In the genomic region with DNA sequence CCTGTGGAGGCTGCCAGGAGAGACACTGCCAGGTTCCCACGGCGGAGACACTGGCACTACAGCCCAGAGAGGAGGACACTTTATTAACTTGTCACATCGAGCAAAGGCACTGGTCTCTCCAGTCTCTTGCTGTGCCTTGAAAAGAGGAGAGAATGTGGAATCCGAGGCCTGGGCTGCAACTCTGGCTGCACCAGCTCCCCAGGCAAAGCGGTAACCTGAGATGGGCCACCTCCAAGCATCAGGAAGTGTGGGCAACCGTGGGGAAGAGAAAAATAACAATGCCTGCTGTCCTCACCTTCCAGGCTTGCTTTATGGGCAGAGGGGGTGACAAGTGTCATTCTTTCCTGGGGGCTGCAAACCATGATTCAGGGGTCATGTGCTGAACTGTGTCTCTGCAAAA, we compare ENCODE assay signal across 33 cellular contexts.
DNase-seq lines count a peak whose midpoint lies in the region; ATAC-seq and TF ChIP-seq lines count a peak whose summit lies in the region.
"Had no signal": no experiment of that assay in that cellular context is flagged by ENCODE, and none has a peak within 500 bp of the region (broad histone marks: within the 10 kb centered on the region; RNA-seq: fewer than 3 reads in every experiment).

No MANE protein-coding gene starts in this region.

- H4K20me1 ChIP-seq in H9 (ENCODE audit: control insufficient read depth, insufficient read depth, insufficient read length): peaks cover 2% of the 10 kb centered on the region

- H3K36me3 ChIP-seq in RWPE2 (ENCODE audit: low read depth): no peaks in the 10 kb centered on the region
- H3K36me3 ChIP-seq: cardiac muscle cell, right atrium auricular region, SJCRH30 had no signal

- H2AK5ac ChIP-seq in H9 (ENCODE audit: insufficient read length, low read length): no peak overlapping the region

- H2AFZ ChIP-seq in H9 (ENCODE audit: low read length): no peak overlapping the region

- ATAC-seq in RWPE2 (ENCODE audit: low read depth): peak; percentile 20; the same call in 1 of the 3 replicates
- ATAC-seq in GM18498 (IDR thresholded peaks at IDR 0.05; ENCODE audit: unreplicated experiment): no peak
- ATAC-seq: activated naive CD4-positive, alpha-beta T cell treated with anti-CD3 and anti-CD28 coated beads, Interleukin-2, amount 50 U/mL, for 72 hours; left lobe of liver had no signal

- H3K36me3 Mint-ChIP-seq in CD14-positive monocyte: peaks cover 0 to 4% of the 10 kb centered on the region in 2 donors
- H3K36me3 Mint-ChIP-seq in H9 (ENCODE audit: insufficient read depth in 1 of 3, low read depth in 3 of 3): peaks cover 0 to under 1% (median 0%) of the 10 kb centered on the region in 3 experiments; a peak in 2 of 7 replicates
- H3K36me3 Mint-ChIP-seq: activated naive CD4-positive, alpha-beta T cell treated with anti-CD3 and anti-CD28 coated beads, Interleukin-2, amount 50 U/mL, for 72 hours; CD4-positive, alpha-beta memory T cell had no signal

- H2BK5ac ChIP-seq in H9 (ENCODE audit: insufficient read length, low read length): no peak overlapping the region

- H3K4me3 Mint-ChIP-seq in CD14-positive monocyte (no peak overlapping the region), H9 (peak overlapping the region in 1 of 2 experiments; percentile 55; a peak in 2 of 5 replicates)
- H3K4me3 Mint-ChIP-seq: CD4-positive, alpha-beta memory T cell; neural crest cell; stimulated activated naive CD8-positive, alpha-beta T cell treated with anti-CD3 and anti-CD28 coated beads, Interleukin-15, Interleukin-2, amounts not matched to agents 100 ng/mL and 50 ng/mL, for 24 hours had no signal

- H2BK12ac ChIP-seq in H9 (ENCODE audit: insufficient read length, low read depth, low read length): no peak overlapping the region

- H3K9me3 Mint-ChIP-seq in CD14-positive monocyte: peaks cover 0 to 6% (median 0%) of the 10 kb centered on the region in 7 donors
- H3K9me3 Mint-ChIP-seq in H9: no peaks in the 10 kb centered on the region
- H3K9me3 Mint-ChIP-seq: activated naive CD4-positive, alpha-beta T cell treated with anti-CD3 and anti-CD28 coated beads, Interleukin-2, amount 50 U/mL, for 72 hours; CD4-positive, alpha-beta memory T cell; neural crest cell; stimulated activated naive CD8-positive, alpha-beta T cell treated with anti-CD3 and anti-CD28 coated beads, Interleukin-15, Interleukin-2, amounts not matched to agents 100 ng/mL and 50 ng/mL, for 24 hours had no signal

- no peak overlapping the region for H2BK120ac ChIP-seq in H9 (ENCODE audit: low read depth, low read length, poor library complexity, severe bottlenecking)

- no peak overlapping the region for H3K4me2 ChIP-seq in H9 (ENCODE audit: insufficient read depth, insufficient read length, low read length)

- H3K4me1 ChIP-seq in H9 (ENCODE audit: insufficient read depth, low read length) (peaks cover 13% of the 10 kb centered on the region; the same call in 1 of the 2 replicates), RWPE2 (ENCODE audit: insufficient read depth, poor library complexity, severe bottlenecking) (peaks cover 3% of the 10 kb centered on the region)
- H3K4me1 ChIP-seq: right atrium auricular region, testis had no signal

- H3K4ac ChIP-seq in H9 (ENCODE audit: low read depth, low read length): no peak overlapping the region

- no peak overlapping the region for H4K8ac ChIP-seq in H9 (replicated peaks; ENCODE audit: insufficient read length, low read depth, low read length)

- H3T11ph ChIP-seq in H9 (ENCODE audit: low read length): no peak overlapping the region

- no peak overlapping the region for H2BK15ac ChIP-seq in H9 (ENCODE audit: low read depth, low read length)

- H3K27ac Mint-ChIP-seq in CD14-positive monocyte (peak overlapping the region in 4 of 7 donors; percentile 28 to 77 (median 62)), H9 (peak overlapping the region in 2 of 3 experiments; percentile 25 to 27; a peak in 2 of 7 replicates)
- H3K27ac Mint-ChIP-seq: activated naive CD4-positive, alpha-beta T cell treated with anti-CD3 and anti-CD28 coated beads, Interleukin-2, amount 50 U/mL, for 72 hours; CD4-positive, alpha-beta memory T cell; stimulated activated naive CD8-positive, alpha-beta T cell treated with anti-CD3 and anti-CD28 coated beads, Interleukin-15, Interleukin-2, amounts not matched to agents 100 ng/mL and 50 ng/mL, for 24 hours had no signal

- TF ChIP-seq CTCF in CD14-positive monocyte (IDR thresholded peaks at IDR 0.05) (no peak), H9 (conservative IDR thresholded peaks at IDR 0.05) (no peak), RWPE2 (IDR thresholded peaks at IDR 0.05; ENCODE audit: poor library complexity, severe bottlenecking) (no peak), GM13976 (IDR thresholded peaks at IDR 0.05; ENCODE audit: borderline replicate concordance, control extremely low read depth, extremely low read depth, insufficient read depth, missing control alignments) (no peak)

- H3K9me3 ChIP-seq in H9 (ENCODE audit: control insufficient read depth, low read depth, low read length) (no peaks in the 10 kb centered on the region), RWPE2 (ENCODE audit: severe bottlenecking) (no peaks in the 10 kb centered on the region)
- H3K9me3 ChIP-seq: right atrium auricular region, testis had no signal

- no peaks in the 10 kb centered on the region for H3K23me2 ChIP-seq in H9 (ENCODE audit: insufficient read length, low read depth, low read length, poor library complexity, severe bottlenecking)

- H3K56ac ChIP-seq in H9 (ENCODE audit: insufficient read length, low read depth, low read length): no peak overlapping the region

- H3K18ac ChIP-seq in H9 (ENCODE audit: insufficient read length, low read depth, low read length): no peak overlapping the region

- DNase-seq in CD14-positive monocyte (ENCODE audit: low spot score) (no peak), H9 (peak; percentile 76), RWPE2 (ENCODE audit: low spot score) (no peak), left kidney (ENCODE audit: low read depth, low spot score) (peak; percentile 85), GM13976 (ENCODE audit: low spot score) (no peak)
- DNase-seq in activated CD4-positive, alpha-beta T cell treated with anti-CD3 and anti-CD28 coated beads, Interleukin-2, amount 50 U/mL, for 1 hour: no peak
- DNase-seq: activated CD4-positive, alpha-beta T cell treated with anti-CD3 and anti-CD28 coated beads for 48 hours; activated CD8-positive, alpha-beta memory T cell treated with anti-CD3 and anti-CD28 coated beads for 24 hours; activated effector memory CD4-positive, alpha-beta T cell treated with Interleukin-2 at 50 U/mL for 16 hours; activated T-cell treated with anti-CD3 and anti-CD28 coated beads, Interleukin-2, amount 50 U/mL, for 1 hour; AML-193; aorta; CD4-positive, alpha-beta memory T cell; DMS 273 treated with DMSO at 0.1 percent for 48 hours; effector CD4-positive, alpha-beta T cell; HCEC 1CT; hippocampal formation; Karpas-422; NCI-H1436; NCI-H69; stimulated activated CD8-positive, alpha-beta memory T cell treated with anti-CD3 and anti-CD28 coated beads, Interleukin-4, amount 100 ng/mL, for 48 hours; SW 1271; T1000; testis had no signal

- H3K4me1 Mint-ChIP-seq in CD14-positive monocyte (peaks cover 27% of the 10 kb centered on the region), H9 (peaks cover 36% of the 10 kb centered on the region in 2 experiments)

- no peak overlapping the region for H3K4me3 ChIP-seq in RWPE2 (ENCODE audit: severe bottlenecking)
- H3K4me3 ChIP-seq: cardiac muscle cell, right atrium auricular region, SJCRH30, testis had no signal

- no peak overlapping the region for H4K5ac ChIP-seq in H9 (ENCODE audit: insufficient read length, low read depth, low read length)

- H3K23ac ChIP-seq in H9 (ENCODE audit: insufficient read length, low read depth, low read length): no peak overlapping the region

- H3K27ac ChIP-seq in H9 (ENCODE audit: insufficient read length, low read depth, low read length) (no peak overlapping the region), RWPE2 (ENCODE audit: poor library complexity, severe bottlenecking) (no peak overlapping the region)
- H3K27ac ChIP-seq: cardiac muscle cell, right atrium auricular region, SJCRH30, testis, VCaP had no signal

- intact Hi-C loops in CD14-positive monocyte (cut with micrococcal nuclease): no loop called here

- WGBS in H9 (ENCODE audit: extremely low coverage, insufficient read length, low lambda C conversion rate): no CpG with 5 or more reads among the region's 6 CpGs

- no peaks in the 10 kb centered on the region for H3K79me1 ChIP-seq in H9 (ENCODE audit: insufficient read depth, low read depth, low read length, poor library complexity, severe bottlenecking)

- no peak overlapping the region for H2BK20ac ChIP-seq in H9 (ENCODE audit: low read depth, low read length, poor library complexity, severe bottlenecking)

- H3K79me2 ChIP-seq in H9 (ENCODE audit: insufficient read depth, low read length): no peaks in the 10 kb centered on the region

- H3K27me3 Mint-ChIP-seq in CD14-positive monocyte (ENCODE audit: low read depth in 3 of 3): peaks cover 0 to 4% (median 3%) of the 10 kb centered on the region in 3 donors
- peaks cover 23% of the 10 kb centered on the region for H3K27me3 Mint-ChIP-seq in H9 (ENCODE audit: low read depth)

- in situ Hi-C loops in GM13976 (cut with MboI; ENCODE audit: low sequenced_read_pairs, unreplicated experiment): no loop called here

- no peak overlapping the region for H3K9ac ChIP-seq in H9 (ENCODE audit: extremely low read depth, insufficient read length, low read length)

- H4K91ac ChIP-seq in H9 (ENCODE audit: insufficient read length, low read depth, low read length): no peak overlapping the region

- no peak overlapping the region for H3K14ac ChIP-seq in H9 (ENCODE audit: insufficient read depth, low read length)

- H3K27me3 ChIP-seq in H9 (ENCODE audit: insufficient read depth, low read length): no peaks in the 10 kb centered on the region
- H3K27me3 ChIP-seq in RWPE2 (ENCODE audit: insufficient read depth, poor library complexity, severe bottlenecking): peaks cover under 1% of the 10 kb centered on the region
- H3K27me3 ChIP-seq: right atrium auricular region, SJCRH30, testis had no signal

Comparison
In these comparisons a context has a peak if more than half of its experiments do, and no peak if none do; other contexts are left out.
1. DNase-seq: peak in H9 (single experiment) and left kidney (single experiment); none in CD14-positive monocyte (single experiment), RWPE2 (single experiment), GM13976 (single experiment) and activated CD4-positive, alpha-beta T cell treated with anti-CD3 and anti-CD28 coated beads, Interleukin-2, amount 50 U/mL, for 1 hour (single experiment).